ENCODE assay signal across 13 cellular contexts in the genomic region with DNA sequence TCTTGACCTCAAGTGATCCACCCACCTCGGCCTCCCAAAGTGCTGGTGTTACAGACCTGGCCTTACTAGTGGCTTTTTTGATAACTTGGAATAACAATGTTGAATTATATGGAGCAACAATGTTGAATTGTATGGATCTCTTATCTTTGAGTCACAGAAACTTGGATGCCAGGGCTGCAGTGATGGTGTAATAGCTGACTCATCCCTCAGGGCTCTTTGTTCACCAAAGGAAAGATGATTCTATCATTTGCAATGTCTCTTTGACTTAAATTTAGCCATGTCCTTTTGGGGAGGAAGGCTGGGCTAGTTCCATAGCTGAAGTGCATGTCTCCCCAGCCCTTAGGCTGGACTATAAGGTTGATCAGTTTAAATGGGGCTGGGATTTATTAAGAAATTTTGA.
A peak's percentile ranks its signal among the peaks of the same experiment; 100 is the strongest.
DNase-seq lines count a peak whose midpoint lies in the region; FAIRE-seq and TF ChIP-seq lines count a peak whose summit lies in the region.
"Had no signal": no experiment of that assay in that cellular context is flagged by ENCODE, and none has a peak within 500 bp of the region (broad histone marks: within the 10 kb centered on the region; RNA-seq: fewer than 3 reads in every experiment).

No MANE protein-coding gene starts in this region.

- peak; percentile 59 for DNase-seq in AG04449 (ENCODE audit: low read depth, low spot score)
- DNase-seq in HTR-8/SVneo (ENCODE audit: insufficient read length, low spot score): peak; percentile 91
- DNase-seq in adipocyte (ENCODE audit: low read depth): peak; percentile 90
- DNase-seq in foreskin melanocyte: peak; percentile 80
- no peak for DNase-seq in OCI-M2 (lab: John Stamatoyannopoulos, UW; ENCODE audit: unreplicated experiment)
- DNase-seq in G401 (ENCODE audit: low spot score): no peak
- no peak for DNase-seq in cerebellar nuclear complex (lab: John Stamatoyannopoulos, UW)
- DNase-seq in GM20000 (ENCODE audit: low spot score): no peak
- DNase-seq: activated naive CD4-positive, alpha-beta T cell treated with anti-CD3 and anti-CD28 coated beads for 36 hours; CD4-positive, CD25-positive, alpha-beta regulatory T cell; Kasumi-1; stimulated activated CD4-positive, alpha-beta T cell treated with anti-CD3 and anti-CD28 coated beads, Interleukin-12 subunit alpha, Interleukin-12 subunit beta, amount 100 ng/mL, for 4 hours had no signal

- H3K4me1 ChIP-seq in adipocyte (ENCODE audit: control insufficient read depth, insufficient read depth, low read length): peaks cover 11% of the 10 kb centered on the region

- in situ Hi-C loops in G401 (cut with HindIII; ENCODE audit: low sequenced_read_pairs): no loop called here

- POLR2A ChIA-PET in AG04449 (lab: Yijun Ruan, JAX): interaction anchor here (0.6 kb wide), 1 partner anchor 274 kb away, joined by 3 read pairs; no protein-coding TSS in a partner anchor

- no peak overlapping the region for H3K4me3 ChIP-seq in AG04449 (ENCODE audit: low read depth, low read length)
- no peak overlapping the region for H3K4me3 ChIP-seq in adipocyte (ENCODE audit: low read length)

- TF ChIP-seq CTCF in AG04449 (IDR thresholded peaks at IDR 0.05; ENCODE audit: insufficient read depth, low read length, missing control alignments) (no peak), GM20000 (IDR thresholded peaks at IDR 0.05; ENCODE audit: extremely low read depth, missing control alignments) (no peak)

- FAIRE-seq in HTR-8/SVneo (lab: Jason Lieb, UNC): peak; percentile 76
- FAIRE-seq: GM12892 had no signal

- H3K27me3 ChIP-seq in adipocyte (replicated peaks; ENCODE audit: control insufficient read depth, insufficient read depth, low read length): no peaks in the 10 kb centered on the region

- no peaks in the 10 kb centered on the region for H3K9me3 ChIP-seq in adipocyte (ENCODE audit: control insufficient read depth, low read length)

- CTCF ChIA-PET in AG04449 (lab: Yijun Ruan, JAX): interaction anchor here (0.8 to 2.0 kb wide), 4 partner anchors 13 to 266 kb away, joined by 3 to 13 read pairs (median 6); no protein-coding TSS in a partner anchor

- H3K9ac ChIP-seq in adipocyte (ENCODE audit: low read length): no peak overlapping the region

- no peaks in the 10 kb centered on the region for H3K36me3 ChIP-seq in adipocyte (ENCODE audit: control insufficient read depth, insufficient read depth, low read length, severe bottlenecking)

Comparison
In these comparisons a context has a peak if more than half of its experiments do, and no peak if none do; other contexts are left out.
1. DNase-seq: peak in AG04449 (single experiment), HTR-8/SVneo (single experiment), adipocyte (single experiment) and foreskin melanocyte (single experiment); none in OCI-M2 (single experiment), G401 (single experiment), cerebellar nuclear complex (0 of 2) and GM20000 (single experiment).